17 cellular contexts compared by ENCODE assay signal in genomic region chr16:86681440-86681838, GRCh38.
DNase-seq lines count a peak whose midpoint lies in the region; ATAC-seq and TF ChIP-seq lines count a peak whose summit lies in the region.
"Had no signal": no experiment of that assay in that cellular context is flagged by ENCODE, and none has a peak within 500 bp of the region (broad histone marks: within the 10 kb centered on the region; RNA-seq: fewer than 3 reads in every experiment).

No MANE protein-coding gene starts in this region.

- H3K4me3 Mint-ChIP-seq in activated naive CD4-positive, alpha-beta T cell treated with anti-CD3 and anti-CD28 coated beads for 36 hours = no peak overlapping the region
- H3K4me3 Mint-ChIP-seq: CD4-positive, alpha-beta T cell; T-cell had no signal

- TF ChIP-seq POLR2A in ovary (IDR thresholded peaks at IDR 0.05) = no peak

- DNase-seq in Right ventricle myocardium inferior (ENCODE audit: missing footprints) = no peak
- no peak for DNase-seq in cardiac septum (ENCODE audit: low spot score)
- peak; percentile 27 for DNase-seq in fibroblast of the aortic adventitia (ENCODE audit: low read depth)
- DNase-seq in sciatic nerve (ENCODE audit: low spot score) = no peak
- no peak for DNase-seq in activated naive CD4-positive, alpha-beta T cell treated with anti-CD3 and anti-CD28 coated beads for 36 hours
- DNase-seq in NCI-H345 treated with DMSO at 0.1 percent for 48 hours (lab: John Stamatoyannopoulos, UW; ENCODE audit: unreplicated experiment) = no peak
- DNase-seq in HuH-7.5 (ENCODE audit: low spot score) = no peak
- DNase-seq in ovary = no peak
- DNase-seq: CD4-positive, alpha-beta T cell; colonic mucosa; H7; MV-4-11; NCI-H2081 treated with DMSO at 0.1 percent for 48 hours; NCI-H526; pancreas; T-cell; WERI-Rb-1 had no signal

- no peak overlapping the region for H3K27ac ChIP-seq in ovary
- H3K27ac ChIP-seq: colonic mucosa, pancreas, WERI-Rb-1 had no signal

- no peaks in the 10 kb centered on the region for H3K36me3 ChIP-seq in ovary
- H3K36me3 ChIP-seq: colonic mucosa, pancreas, WERI-Rb-1 had no signal

- H3K27me3 ChIP-seq in ovary = no peaks in the 10 kb centered on the region
- H3K27me3 ChIP-seq: colonic mucosa, pancreas had no signal

- intact Hi-C loops in Right ventricle myocardium inferior (cut with DNase I) = loop anchor here (5.0 kb wide), 2 partner anchors 76 to 109 kb away; no protein-coding TSS in a partner anchor
- intact Hi-C loops in cardiac septum (cut with DNase I) = no loop called here
- intact Hi-C loops in sciatic nerve (cut with DNase I) = no loop called here
- intact Hi-C loops in activated naive CD4-positive, alpha-beta T cell treated with anti-CD3 and anti-CD28 coated beads for 36 hours (cut with micrococcal nuclease) = no loop called here
- intact Hi-C loops in ovary (cut with DNase I) = no loop called here

- no peak for TF ChIP-seq EP300 in ovary (IDR thresholded peaks at IDR 0.05)

- H3K4me3 ChIP-seq in fibroblast of the aortic adventitia (ENCODE audit: low read depth, low read length) (no peak overlapping the region), ovary (no peak overlapping the region)
- H3K4me3 ChIP-seq: colonic mucosa, pancreas had no signal

- no peaks in the 10 kb centered on the region for H3K9me3 Mint-ChIP-seq in activated naive CD4-positive, alpha-beta T cell treated with anti-CD3 and anti-CD28 coated beads for 36 hours

- TF ChIP-seq CTCF in fibroblast of the aortic adventitia (IDR thresholded peaks at IDR 0.05; ENCODE audit: insufficient read depth, low read length) (no peak), ovary (IDR thresholded peaks at IDR 0.05) (no peak)

- CTCF ChIA-PET in activated naive CD4-positive, alpha-beta T cell treated with anti-CD3 and anti-CD28 coated beads for 36 hours (lab: Charles Lee) = no interaction called here

- H3K27me3 Mint-ChIP-seq in activated naive CD4-positive, alpha-beta T cell treated with anti-CD3 and anti-CD28 coated beads for 36 hours (ENCODE audit: low read depth) = peaks cover 7% of the 10 kb centered on the region

- no peaks in the 10 kb centered on the region for H3K4me1 Mint-ChIP-seq in activated naive CD4-positive, alpha-beta T cell treated with anti-CD3 and anti-CD28 coated beads for 36 hours (ENCODE audit: low read depth)
- H3K4me1 Mint-ChIP-seq: T-cell had no signal

- H3K36me3 Mint-ChIP-seq in activated naive CD4-positive, alpha-beta T cell treated with anti-CD3 and anti-CD28 coated beads for 36 hours (ENCODE audit: low read depth) = no peaks in the 10 kb centered on the region
- H3K36me3 Mint-ChIP-seq: T-cell had no signal

- H3K4me1 ChIP-seq in ovary (ENCODE audit: insufficient read depth) = peaks cover 2% of the 10 kb centered on the region
- H3K4me1 ChIP-seq: colonic mucosa, pancreas had no signal

- H3K27ac Mint-ChIP-seq in activated naive CD4-positive, alpha-beta T cell treated with anti-CD3 and anti-CD28 coated beads for 36 hours = no peak overlapping the region
- H3K27ac Mint-ChIP-seq: CD4-positive, alpha-beta T cell; T-cell had no signal

- ATAC-seq in Right ventricle myocardium inferior (peak; percentile 58), sciatic nerve (peak; percentile 67)
- ATAC-seq: pancreas, T-cell had no signal

- 57 to 70% (median 62%) methylated on average over 23 of the region's 23 CpGs for WGBS in ovary, 3 donors

- no peaks in the 10 kb centered on the region for H3K9me3 ChIP-seq in ovary
- H3K9me3 ChIP-seq: colonic mucosa, pancreas had no signal
